In genomic region chr2:203814661-203815540, GRCh38 we compare ENCODE assay signal across 8 cellular contexts. TPM values are rescaled to one million over a fixed set of nuclear protein-coding genes. Genes with fewer than 3 reads are reported as not detected.
DNase-seq lines count a peak whose midpoint lies in the region; ATAC-seq, FAIRE-seq and TF ChIP-seq lines count a peak whose summit lies in the region.

No MANE protein-coding gene starts in this region.

- peaks cover 37 to 50% (median 48%) of the 10 kb centered on the region in 3 donors for H3K4me1 Mint-ChIP-seq in T-cell
- H3K4me1 Mint-ChIP-seq in brain = peaks cover 22% of the 10 kb centered on the region

- TF ChIP-seq CTCF in GM13977 (IDR thresholded peaks at IDR 0.05; ENCODE audit: extremely low read depth, insufficient read depth, missing control alignments) (peak; percentile 67), brain (conservative IDR thresholded peaks at IDR 0.05) (peak; percentile 78 to 84)

- DNase-seq in GM13977 (ENCODE audit: low spot score) (peak; percentile 72), NCI-H1930 (lab: John Stamatoyannopoulos, UW) (peak; percentile 35 to 54), T-cell (peak in 32 of 34 experiments; percentile 27 to 53 (median 40)), iPS-NIHi11 (ENCODE audit: low spot score) (peak; percentile 82)
- peak; percentile 48 for DNase-seq in stimulated activated CD4-positive, alpha-beta T cell treated with anti-CD3 and anti-CD28 coated beads, Interleukin-12 subunit alpha, Interleukin-12 subunit beta, amount 100 ng/mL, for 4 hours

- ATAC-seq in HG02885 (IDR thresholded peaks at IDR 0.05; ENCODE audit: poor library complexity, unreplicated experiment) (peak; percentile 89), T-cell (replicated peaks in 1 of 4) (peak; percentile 76 to 95 (median 83))

- H3K4me3 Mint-ChIP-seq in T-cell = peak overlapping the region in 2 of 3 donors; percentile 61 to 64
- peak overlapping the region; percentile 58 to 77 (median 63) for H3K4me3 Mint-ChIP-seq in brain

- POLR2A ChIA-PET in T-cell (lab: Charles Lee) = interaction anchor here (0.6 to 1.2 kb wide), 6 partner anchors 74 to 331 kb away, joined by 3 to 4 read pairs (median 3); no protein-coding TSS in a partner anchor

- in situ Hi-C loops in GM13977 (cut with MboI; ENCODE audit: low pct_unique_long_range_greater_than_20kb, low sequenced_read_pairs, unreplicated experiment) = loop anchor here (5.0 kb wide), 1 partner anchor 333 kb away; no protein-coding TSS in a partner anchor

- H3K27me3 Mint-ChIP-seq in T-cell (no peaks in the 10 kb centered on the region), brain (peaks cover 14% of the 10 kb centered on the region)

- no peaks in the 10 kb centered on the region for H3K9me3 Mint-ChIP-seq in T-cell
- H3K9me3 Mint-ChIP-seq in brain = peaks cover 0 to 3% (median 0%) of the 10 kb centered on the region in 5 experiments

- H3K27ac Mint-ChIP-seq in T-cell (peak overlapping the region; percentile 68 to 81), brain (peak overlapping the region in 4 of 5 experiments; percentile 47 to 80 (median 75))

- peak; percentile 69 for FAIRE-seq in A204.1 (lab: Jason Lieb, UNC)

- H3K36me3 Mint-ChIP-seq in T-cell = no peaks in the 10 kb centered on the region
- H3K36me3 Mint-ChIP-seq in brain = no peaks in the 10 kb centered on the region

- CTCF ChIA-PET in T-cell (lab: Charles Lee) = interaction anchor here (0.6 to 4.7 kb wide), 49 partner anchors 9 to 1243 kb away, joined by 3 to 58 read pairs (median 5); partner anchors contain the start of genes CD28 (in 1 of the 2) and CYP20A1 (in 1 of the 2)

RNA-seq across cellular contexts. Expression of gene CTLA4, which starts 52.7 kb away (rescaled TPM):
- total RNA-seq in T-cell = 10 to 100 TPM; 11.9 to 56.2 (median 14.8) TPM
- polyA plus RNA-seq in brain (ENCODE audit: insufficient read depth, low read depth, low replicate concordance) = not detected

Comparison
In these comparisons a context has a peak if more than half of its experiments do, and no peak if none do; other contexts are left out.
1. Peak in every context shown above with its lines: DNase-seq and ATAC-seq.